Comparison of ENCODE assay signal across 30 cellular contexts in genomic region chr4:17358236-17358635, GRCh38.
"Had no signal": no experiment of that assay in that cellular context is flagged by ENCODE, and none has a peak within 500 bp of the region (broad histone marks: within the 10 kb centered on the region; RNA-seq: fewer than 3 reads in every experiment).

No MANE protein-coding gene starts in this region.

- H3K4me1 Mint-ChIP-seq: central memory CD8-positive, alpha-beta T cell had no signal

- ATAC-seq: activated CD8-positive, alpha-beta T cell treated with anti-CD3 and anti-CD28 coated beads for 36 hours; activated naive CD4-positive, alpha-beta T cell treated with anti-CD3 and anti-CD28 coated beads, Interleukin-2, amount 50 U/mL, for 72 hours; PC-3; T-cell had no signal

- DNase-seq: activated CD4-positive, alpha-beta T cell treated with anti-CD3 and anti-CD28 coated beads, Interleukin-2, amount 10 ng/mL, durations not matched to agents 24 days and 14 days; activated CD4-positive, alpha-beta T cell treated with anti-CD3 and anti-CD28 coated beads, Interleukin-2, amount 50 U/mL, for 4 hours; activated CD8-positive, alpha-beta T cell treated with anti-CD3 and anti-CD28 coated beads for 36 hours; activated gamma-delta T cell; activated naive CD4-positive, alpha-beta T cell treated with anti-CD3 and anti-CD28 coated beads for 36 hours; activated T-cell treated with anti-CD3 and anti-CD28 coated beads, Interleukin-2, amount 50 U/mL, for 24 hours; NCI-H1092 treated with DMSO at 0.1 percent for 48 hours; NCI-H1417; NCI-H146; NCI-H187; NCI-H2029 treated with DMSO at 0.1 percent for 48 hours; NCI-H2107; NCI-H2171; NCI-H510A; NCI-H526; NCI-H748 treated with DMSO at 0.1 percent for 48 hours; NK-92 treated with Interleukin-12 subunit alpha and Interleukin-12 subunit beta, amount 100 ng/mL, for 24 hours; PC-3; Peyer's patch; RPMI8226; SHP77 treated with DMSO at 0.1 percent for 48 hours; SK-N-SH; T-cell; T-helper 2 cell; T-helper 9 cell had no signal

- H3K36me3 ChIP-seq: cardiac muscle cell, Peyer's patch, SJSA1 had no signal

- H3K4me2 ChIP-seq: SK-N-SH had no signal

- H3K27ac ChIP-seq: cardiac muscle cell, Peyer's patch, SJSA1 had no signal

- H3K9me3 Mint-ChIP-seq: activated CD8-positive, alpha-beta T cell treated with anti-CD3 and anti-CD28 coated beads for 36 hours; activated naive CD4-positive, alpha-beta T cell treated with anti-CD3 and anti-CD28 coated beads for 36 hours; activated T-cell treated with anti-CD3 and anti-CD28 coated beads, Interleukin-2, amount 50 U/mL, for 24 hours; activated T-helper 2 cell treated with anti-CD3 and anti-CD28 coated beads, Interferon-gamma antibody, Interleukin-2, Interleukin-4, amounts not matched to agents 10 μg/mL and 5 μg/mL and 100 μg/mL, durations not matched to agents 14 hours and 24 hours and 36 hours; central memory CD8-positive, alpha-beta T cell; T-cell had no signal

- H3K27me3 ChIP-seq: cardiac muscle cell, Peyer's patch, SJSA1 had no signal

- H3K36me3 Mint-ChIP-seq: activated naive CD4-positive, alpha-beta T cell treated with anti-CD3 and anti-CD28 coated beads, Interleukin-2, amount 50 U/mL, for 72 hours; T-cell had no signal

- H3K27ac Mint-ChIP-seq: activated CD4-positive, alpha-beta T cell treated with anti-CD3 and anti-CD28 coated beads, Interleukin-2, amount 10 ng/mL, durations not matched to agents 24 days and 14 days; activated CD8-positive, alpha-beta T cell treated with anti-CD3 and anti-CD28 coated beads for 36 hours; activated naive CD4-positive, alpha-beta T cell treated with anti-CD3 and anti-CD28 coated beads for 36 hours; activated naive CD4-positive, alpha-beta T cell treated with anti-CD3 and anti-CD28 coated beads, Interleukin-2, amount 50 U/mL, for 72 hours; activated T-cell treated with anti-CD3 and anti-CD28 coated beads, Interleukin-2, amount 50 U/mL, for 24 hours; activated T-helper 2 cell treated with anti-CD3 and anti-CD28 coated beads, Interferon-gamma antibody, Interleukin-2, Interleukin-4, amounts not matched to agents 10 μg/mL and 5 μg/mL and 100 μg/mL, durations not matched to agents 14 hours and 24 hours and 36 hours; T-cell had no signal

- H3K4me1 ChIP-seq: Peyer's patch, SJSA1 had no signal

- H3K9me3 ChIP-seq: Peyer's patch, SJSA1, SK-N-SH had no signal

- H3K4me3 ChIP-seq: cardiac muscle cell, Peyer's patch, SJSA1 had no signal

- H3K9ac ChIP-seq: SK-N-SH had no signal

- H3K4me3 Mint-ChIP-seq: activated CD4-positive, alpha-beta T cell treated with anti-CD3 and anti-CD28 coated beads, Interleukin-2, amount 10 ng/mL, durations not matched to agents 24 days and 14 days; activated CD8-positive, alpha-beta T cell treated with anti-CD3 and anti-CD28 coated beads for 36 hours; activated naive CD4-positive, alpha-beta T cell treated with anti-CD3 and anti-CD28 coated beads for 36 hours; activated T-cell treated with anti-CD3 and anti-CD28 coated beads, Interleukin-2, amount 50 U/mL, for 24 hours; central memory CD8-positive, alpha-beta T cell; T-cell had no signal
